In genomic region chr10:75180592-75180991, GRCh38 we compare ENCODE assay signal across 19 cellular contexts. TPM values are rescaled to one million over a fixed set of nuclear protein-coding genes. Genes with fewer than 3 reads are reported as not detected.
DNase-seq lines count a peak whose midpoint lies in the region; ATAC-seq, FAIRE-seq and TF ChIP-seq lines count a peak whose summit lies in the region.
"Had no signal": no experiment of that assay in that cellular context is flagged by ENCODE, and none has a peak within 500 bp of the region (broad histone marks: within the 10 kb centered on the region; RNA-seq: fewer than 3 reads in every experiment).

No MANE protein-coding gene starts in this region.

- H3K9me3 ChIP-seq in liver (ENCODE audit: control insufficient read depth in 4 of 4, low read length in 3 of 4) (no peaks in the 10 kb centered on the region), HepG2 (ENCODE audit: low read length) (no peaks in the 10 kb centered on the region), uterus (no peaks in the 10 kb centered on the region)
- H3K9me3 ChIP-seq: gastroesophageal sphincter, right lobe of liver had no signal

- no peak overlapping the region for H3K4me2 ChIP-seq in HepG2 (ENCODE audit: low read depth, low read length)

- POLR2A ChIA-PET in HepG2 (lab: Yijun Ruan, JAX), result no interaction called here

- H3K9ac ChIP-seq in liver (ENCODE audit: low read depth in 1 of 2, low read length in 2 of 2), result no peak overlapping the region
- H3K9ac ChIP-seq in HepG2 (ENCODE audit: insufficient read depth, low read depth, low read length), result no peak overlapping the region

- TF ChIP-seq EP300 in HepG2 (IDR thresholded peaks at IDR 0.05; ENCODE audit: low read depth in 2 of 2, low read length in 2 of 2) (no peak), HepG2 (CRISPR knock-in tag; IDR thresholded peaks at IDR 0.05; ENCODE audit: borderline replicate concordance) (no peak)

- TF ChIP-seq POLR2A in HepG2 (IDR thresholded peaks at IDR 0.05; ENCODE audit: insufficient read depth in 1 of 2, low read depth in 2 of 2, low read length in 2 of 2), result no peak
- no peak for TF ChIP-seq POLR2A in uterus (IDR thresholded peaks at IDR 0.05)

- FAIRE-seq in HepG2 (lab: Jason Lieb, UNC), result no peak
- FAIRE-seq: TTC549 had no signal

- no peaks in the 10 kb centered on the region for H4K20me1 ChIP-seq in HepG2 (ENCODE audit: insufficient read depth, low read length)

- no peak overlapping the region for H3K27ac ChIP-seq in liver (ENCODE audit: low read depth in 1 of 2, low read length in 2 of 2)
- H3K27ac ChIP-seq in HepG2 (ENCODE audit: extremely low read length, insufficient read depth, low read length), result no peak overlapping the region
- H3K27ac ChIP-seq in uterus, result peak overlapping the region; percentile 36 to 54
- H3K27ac ChIP-seq: right lobe of liver had no signal

- TF ChIP-seq CTCF in liver (IDR thresholded peaks at IDR 0.05; ENCODE audit: low read depth, low read length, missing input control) (no peak), HepG2 (CRISPR knock-in tag; IDR thresholded peaks at IDR 0.05) (no peak), cardiac fibroblast (IDR thresholded peaks at IDR 0.05; ENCODE audit: low read depth, low read length) (no peak), uterus (IDR thresholded peaks at IDR 0.05) (no peak), GM13976 (IDR thresholded peaks at IDR 0.05; ENCODE audit: borderline replicate concordance, control extremely low read depth, extremely low read depth, insufficient read depth, missing control alignments) (no peak)

- in situ Hi-C loops in HepG2 (cut with HindIII; ENCODE audit: extremely low pct_ligation_motif_present, low pct_unique_long_range_greater_than_20kb), result no loop called here
- in situ Hi-C loops in KBM-7 (cut with MboI; ENCODE audit: low pct_unique_long_range_greater_than_20kb, low sequenced_read_pairs), result no loop called here
- in situ Hi-C loops in GM13976 (cut with MboI; ENCODE audit: low sequenced_read_pairs, unreplicated experiment), result no loop called here

- DNase-seq in HepG2 (ENCODE audit: low spot score) (no peak), cardiac fibroblast (ENCODE audit: low read depth in 2 of 2) (peak; percentile 31 to 51), left ventricle myocardium superior (no peak), uterus (no peak), KBM-7 (no peak), GM13976 (ENCODE audit: low spot score) (no peak)
- DNase-seq: activated CD4-positive, alpha-beta T cell treated with anti-CD3 and anti-CD28 coated beads, Interleukin-2, amount 10 ng/mL, durations not matched to agents 7 days and 5 days; activated T-cell treated with anti-CD3 and anti-CD28 coated beads, Interleukin-2, amount 50 U/mL, for 1 hour; CD4-positive, CD25-positive, alpha-beta regulatory T cell; cerebellar nuclear complex; NCI-H1694 treated with DMSO at 0.1 percent for 48 hours; nucleus accumbens; right lobe of liver; RPMI8226; stimulated activated CD4-positive, alpha-beta T cell treated with anti-CD3 and anti-CD28 coated beads, Interleukin-2, amount 100 ng/mL, for 24 hours had no signal

- no peak overlapping the region for H2AFZ ChIP-seq in HepG2 (ENCODE audit: low read length)

- no peaks in the 10 kb centered on the region for H3K79me2 ChIP-seq in HepG2 (ENCODE audit: insufficient read depth, low read length)

- WGBS in liver, result 85% methylated on average over 2 of the region's 2 CpGs
- WGBS in HepG2 (ENCODE audit: low lambda C conversion rate), result 96% methylated on average over 2 of the region's 2 CpGs

- no peaks in the 10 kb centered on the region for H3K27me3 ChIP-seq in liver (ENCODE audit: control insufficient read depth in 4 of 4, insufficient read depth in 4 of 4, low read length in 3 of 4)
- H3K27me3 ChIP-seq in HepG2 (ENCODE audit: control insufficient read depth in 1 of 2, insufficient read depth in 2 of 2, low read length in 2 of 2), result no peaks in the 10 kb centered on the region
- H3K27me3 ChIP-seq in uterus, result no peaks in the 10 kb centered on the region
- H3K27me3 ChIP-seq: gastroesophageal sphincter, right lobe of liver had no signal

- intact Hi-C loops in HepG2 (cut with micrococcal nuclease; ENCODE audit: unreplicated experiment) (no loop called here), left ventricle myocardium superior (cut with micrococcal nuclease) (no loop called here), uterus (cut with DNase I; ENCODE audit: low total_unique reads) (no loop called here)

- H3K4me1 ChIP-seq in liver (ENCODE audit: control insufficient read depth in 4 of 4, insufficient read depth in 4 of 4, low read length in 3 of 4) (no peaks in the 10 kb centered on the region), HepG2 (ENCODE audit: insufficient read depth, low read length) (peaks cover 7% of the 10 kb centered on the region), uterus (no peaks in the 10 kb centered on the region)
- H3K4me1 ChIP-seq: right lobe of liver had no signal

- CTCF ChIA-PET in HepG2 (lab: Yijun Ruan, JAX; ENCODE audit: low intra/inter-chr PET ratio, low total read pairs), result no interaction called here

- H3K36me3 ChIP-seq in liver (ENCODE audit: control insufficient read depth in 4 of 4, insufficient read depth in 3 of 4, low read depth in 1 of 4, low read length in 3 of 4) (peaks cover 2 to 14% (median 2%) of the 10 kb centered on the region in 4 donors), HepG2 (replicated peaks in 1 of 2; ENCODE audit: control insufficient read depth in 1 of 2, insufficient read depth in 2 of 2, low read length in 2 of 2) (peaks cover 3 to 22% of the 10 kb centered on the region in 2 experiments; a peak in 4 of 5 replicates), uterus (no peaks in the 10 kb centered on the region)
- H3K36me3 ChIP-seq: right lobe of liver had no signal

- no TSS peak for BruUV-seq in HepG2 (replicated peaks; lab: Mats Ljungman, UMichigan)

- no peak for ATAC-seq in HepG2
- ATAC-seq in left ventricle myocardium superior, result peak; percentile 54
- ATAC-seq in GM21390 (IDR thresholded peaks at IDR 0.05; ENCODE audit: unreplicated experiment), result no peak
- ATAC-seq: gastroesophageal sphincter, right lobe of liver had no signal

- no peak overlapping the region for H3K4me3 ChIP-seq in liver (ENCODE audit: low read depth in 1 of 3, low read length in 3 of 3)
- no peak overlapping the region for H3K4me3 ChIP-seq in HepG2 (replicated peaks in 1 of 3; ENCODE audit: insufficient read depth in 1 of 3, low read depth in 2 of 3, low read length in 3 of 3)
- H3K4me3 ChIP-seq in cardiac fibroblast (replicated peaks in 1 of 2; ENCODE audit: low read depth in 2 of 2, low read length in 2 of 2), result no peak overlapping the region
- H3K4me3 ChIP-seq in uterus, result no peak overlapping the region
- H3K4me3 ChIP-seq: gastroesophageal sphincter, right lobe of liver had no signal

- no peak for TF ChIP-seq RAD21 in liver (IDR thresholded peaks at IDR 0.05)
- no peak for TF ChIP-seq RAD21 in HepG2 (CRISPR knock-in tag; IDR thresholded peaks at IDR 0.05)

RNA-seq across cellular contexts. Expression of gene VDAC2, which starts 30.0 kb away (rescaled TPM):
- total RNA-seq in liver (10 to 100 TPM; 41.3 to 46.1 TPM), HepG2 (2016; rRNA removed; fragmentation: Illumina TruSeq; extraction: Trizol) (222 and 289 TPM in 2 replicates), left ventricle myocardium superior (493 TPM), uterus (100 to 1,000 TPM in 1 of 4 donors, 10 to 100 TPM in 3; 57.6 to 119 (median 76.5) TPM)
- polyA plus RNA-seq in liver (10 to 100 TPM; 58.9 to 67.1 TPM), HepG2 (2011; rRNA removed) (51.4 and 67.9 TPM in 2 replicates)
- 104 and 114 TPM in 2 replicates for total RNA-seq in HepG2 (2016; cell fraction: cytosol; rRNA removed; fragmentation: Illumina TruSeq; extraction: Trizol; ENCODE audit: low read depth)
- 211 and 292 TPM in 2 replicates for total RNA-seq in HepG2 (2016; cell fraction: insoluble cytoplasmic fraction; rRNA removed; fragmentation: Illumina TruSeq; extraction: Trizol)
- total RNA-seq in HepG2 (2016; cell fraction: membrane; rRNA removed; fragmentation: Illumina TruSeq; extraction: Trizol), result 204 and 207 TPM in 2 replicates
- 115 and 129 TPM in 2 replicates for total RNA-seq in HepG2 (2016; cell fraction: nucleus; rRNA removed; fragmentation: Illumina TruSeq; extraction: Trizol)
- polyA plus RNA-seq in HepG2 (2011; cell fraction: cytosol; rRNA removed), result 57.5 and 78.7 TPM in 2 replicates
- polyA plus RNA-seq in HepG2 (2011; cell fraction: nucleus; rRNA removed), result 39.7 and 47.6 TPM in 2 replicates
- polyA plus RNA-seq in HepG2 (2012), result 254 and 278 TPM in 2 replicates
- 130 and 148 TPM in 2 replicates for polyA plus RNA-seq in HepG2 (2016; cell fraction: cytosol; fragmentation: Illumina TruSeq; extraction: Trizol; ENCODE audit: low read depth)
- polyA plus RNA-seq in HepG2 (2016; cell fraction: insoluble cytoplasmic fraction; fragmentation: Illumina TruSeq; extraction: Trizol; ENCODE audit: low read depth), result 312 and 323 TPM in 2 replicates
- polyA plus RNA-seq in HepG2 (2016; cell fraction: membrane; fragmentation: Illumina TruSeq; extraction: Trizol; ENCODE audit: low read depth), result 182 and 196 TPM in 2 replicates
- 145 and 163 TPM in 2 replicates for polyA plus RNA-seq in HepG2 (2016; cell fraction: nucleus; fragmentation: Illumina TruSeq; extraction: Trizol; ENCODE audit: insufficient read depth, low read depth)
- 45.3 and 49.0 TPM in 2 replicates for polyA minus RNA-seq in HepG2 (2011; rRNA and poly(A)+ RNA removed; ENCODE audit: low replicate concordance)
- polyA minus RNA-seq in HepG2 (2011; cell fraction: cytosol; rRNA and poly(A)+ RNA removed), result 83.7 and 98.7 TPM in 2 replicates
- 59.0 and 61.9 TPM in 2 replicates for polyA minus RNA-seq in HepG2 (2011; cell fraction: nucleus; rRNA and poly(A)+ RNA removed)

RNA-seq across cellular contexts. Expression of gene COMTD1, which starts 55.2 kb away (rescaled TPM):
- 10 to 100 TPM in 1 of 2 donors, 1 to 10 TPM in 1; 6.5 to 12.1 TPM for total RNA-seq in liver
- 10 to 100 TPM; 40.9 to 44.2 TPM for polyA plus RNA-seq in liver
- total RNA-seq in HepG2 (2016; rRNA removed; fragmentation: Illumina TruSeq; extraction: Trizol), result 9.8 and 18.4 TPM in 2 replicates
- 12.2 and 16.1 TPM in 2 replicates for total RNA-seq in HepG2 (2016; cell fraction: cytosol; rRNA removed; fragmentation: Illumina TruSeq; extraction: Trizol; ENCODE audit: low read depth)
- 10.6 and 19.5 TPM in 2 replicates for total RNA-seq in HepG2 (2016; cell fraction: insoluble cytoplasmic fraction; rRNA removed; fragmentation: Illumina TruSeq; extraction: Trizol)
- total RNA-seq in HepG2 (2016; cell fraction: membrane; rRNA removed; fragmentation: Illumina TruSeq; extraction: Trizol), result 12.0 and 14.7 TPM in 2 replicates
- total RNA-seq in HepG2 (2016; cell fraction: nucleus; rRNA removed; fragmentation: Illumina TruSeq; extraction: Trizol), result 14.6 and 16.0 TPM in 2 replicates
- polyA plus RNA-seq in HepG2 (2011; rRNA removed), result 11.8 and 12.6 TPM in 2 replicates
- 6.8 and 16.3 TPM in 2 replicates for polyA plus RNA-seq in HepG2 (2011; cell fraction: cytosol; rRNA removed)
- polyA plus RNA-seq in HepG2 (2011; cell fraction: nucleus; rRNA removed), result 56.9 and 70.5 TPM in 2 replicates
- 8.1 and 13.6 TPM in 2 replicates for polyA plus RNA-seq in HepG2 (2012)
- 10.0 and 12.3 TPM in 2 replicates for polyA plus RNA-seq in HepG2 (2016; cell fraction: cytosol; fragmentation: Illumina TruSeq; extraction: Trizol; ENCODE audit: low read depth)
- 8.1 and 10.1 TPM in 2 replicates for polyA plus RNA-seq in HepG2 (2016; cell fraction: insoluble cytoplasmic fraction; fragmentation: Illumina TruSeq; extraction: Trizol; ENCODE audit: low read depth)
- polyA plus RNA-seq in HepG2 (2016; cell fraction: membrane; fragmentation: Illumina TruSeq; extraction: Trizol; ENCODE audit: low read depth), result 9.1 and 10.0 TPM in 2 replicates
- 30.4 and 30.9 TPM in 2 replicates for polyA plus RNA-seq in HepG2 (2016; cell fraction: nucleus; fragmentation: Illumina TruSeq; extraction: Trizol; ENCODE audit: insufficient read depth, low read depth)
- 5.5 and 7.7 TPM in 2 replicates for polyA minus RNA-seq in HepG2 (2011; rRNA and poly(A)+ RNA removed; ENCODE audit: low replicate concordance)
- 3.2 and 9.5 TPM in 2 replicates for polyA minus RNA-seq in HepG2 (2011; cell fraction: cytosol; rRNA and poly(A)+ RNA removed)
- polyA minus RNA-seq in HepG2 (2011; cell fraction: nucleus; rRNA and poly(A)+ RNA removed), result 3.4 and 4.1 TPM in 2 replicates
- 30.8 TPM for total RNA-seq in left ventricle myocardium superior
- 10 to 100 TPM in 3 of 4 donors, 1 to 10 TPM in 1; 3.2 to 59.7 (median 22.9) TPM for total RNA-seq in uterus

Comparison
In these comparisons a context has a peak if more than half of its experiments do, and no peak if none do; other contexts are left out.
1. H3K27ac ChIP-seq: peak in uterus (2 of 2); none in liver (0 of 2) and HepG2 (single experiment).
2. DNase-seq: peak in cardiac fibroblast (2 of 2); none in HepG2 (single experiment), left ventricle myocardium superior (single experiment), uterus (0 of 2), KBM-7 (single experiment) and GM13976 (single experiment).